In the genomic region with DNA sequence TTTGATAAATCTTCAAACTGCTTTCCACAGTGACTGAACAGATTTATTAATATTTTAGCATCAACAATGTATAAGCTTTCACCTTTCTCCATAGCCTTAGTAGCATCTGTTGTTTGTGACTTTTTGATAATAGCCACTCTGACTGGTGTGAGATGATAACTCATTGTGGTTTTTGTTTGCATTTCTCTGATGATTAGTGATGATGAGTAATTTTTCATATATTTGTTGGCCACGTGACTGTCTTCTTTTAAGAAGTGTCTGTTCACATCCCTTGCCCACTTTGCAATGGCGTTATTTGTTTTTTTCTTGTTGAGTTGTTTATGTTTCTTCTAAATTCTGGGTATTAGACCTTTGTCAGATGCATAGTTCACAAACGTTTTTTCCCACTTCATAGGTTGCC, we compare ENCODE assay signal across 15 cellular contexts.
DNase-seq lines count a peak whose midpoint lies in the region; ATAC-seq, FAIRE-seq and TF ChIP-seq lines count a peak whose summit lies in the region.
"Had no signal": no experiment of that assay in that cellular context is flagged by ENCODE, and none has a peak within 500 bp of the region (broad histone marks: within the 10 kb centered on the region; RNA-seq: fewer than 3 reads in every experiment).

No MANE protein-coding gene starts in this region.

- no peaks in the 10 kb centered on the region; the same call in none of the 3 replicates for H3K9me3 ChIP-seq in GM12878 (replicated peaks; ENCODE audit: control insufficient read depth, insufficient read depth, low read length)

- no peak for TF ChIP-seq EP300 in GM12878 (IDR thresholded peaks at IDR 0.05; ENCODE audit: borderline replicate concordance in 1 of 2, control insufficient read depth in 1 of 2, low read depth in 2 of 2, low read length in 2 of 2)

- CTCF ChIA-PET in GM12878 (lab: Yijun Ruan, JAX), result interaction anchor here (1.0 kb wide), 1 partner anchor 20 kb away, joined by 3 read pairs; no protein-coding TSS in a partner anchor

- no peak overlapping the region for H3K4me2 ChIP-seq in GM12878 (ENCODE audit: control insufficient read depth, insufficient read depth)

- ATAC-seq in GM12878, result no peak
- ATAC-seq in foreskin keratinocyte, result peak; percentile 84
- ATAC-seq in HG03442 (IDR thresholded peaks at IDR 0.05; ENCODE audit: unreplicated experiment), result no peak
- no peak for ATAC-seq in Right ventricle myocardium inferior

- intact Hi-C loops in GM12878 (cut with micrococcal nuclease; ENCODE audit: unreplicated experiment) (no loop called here), Right ventricle myocardium inferior (cut with DNase I) (no loop called here)

- in situ Hi-C loops in GM12878 (cut with MboI), result no loop called here

- FAIRE-seq in GM12878 (lab: Jason Lieb, UNC), result no peak
- FAIRE-seq: A204.1, G401.6, GM12892, H54 had no signal

- TF ChIP-seq CTCF in GM12878 (IDR thresholded peaks at IDR 0.05 in 2 of 3, conservative IDR thresholded peaks at IDR 0.05 in 1 of 3; ENCODE audit: control insufficient read depth in 2 of 3, extremely low read depth in 1 of 3, insufficient read depth in 1 of 3, low read depth in 3 of 3, low read length in 3 of 3), result no peak
- no peak for TF ChIP-seq CTCF in foreskin keratinocyte (conservative IDR thresholded peaks at IDR 0.05)

- H3K79me2 ChIP-seq in GM12878 (ENCODE audit: control insufficient read depth, insufficient read depth, low read length), result no peaks in the 10 kb centered on the region

- POLR2A ChIA-PET in GM12878 (lab: Charles Lee), result no interaction called here

- H3K4me1 ChIP-seq in GM12878 (ENCODE audit: control insufficient read depth, insufficient read depth, low read length) (peaks cover 5% of the 10 kb centered on the region; the same call in 1 of the 2 replicates), foreskin keratinocyte (peaks cover 3% of the 10 kb centered on the region)

- H3K27ac ChIP-seq in GM12878 (ENCODE audit: control insufficient read depth, insufficient read depth), result no peak overlapping the region
- H3K27ac ChIP-seq in foreskin keratinocyte, result no peak overlapping the region

- no peaks in the 10 kb centered on the region for H4K20me1 ChIP-seq in GM12878 (ENCODE audit: control insufficient read depth, insufficient read depth)

- H3K27me3 ChIP-seq in GM12878 (replicated peaks in 1 of 2; ENCODE audit: control insufficient read depth in 2 of 2, insufficient read depth in 2 of 2, low read length in 1 of 2) (no peaks in the 10 kb centered on the region), foreskin keratinocyte (no peaks in the 10 kb centered on the region)

- SMC1A ChIA-PET in GM12878 (lab: Charles Lee; ENCODE audit: uncharacterized antibody, unreplicated experiment), result no interaction called here

- H3K4me3 ChIP-seq in GM12878, result no peak overlapping the region

- BruUV-seq in GM12878 (replicated peaks; lab: Mats Ljungman, UMichigan), result no TSS peak

- no peak for TF ChIP-seq RAD21 in GM12878 (IDR thresholded peaks at IDR 0.05; ENCODE audit: insufficient read depth, low read depth, low read length)

- no peak overlapping the region for H3K9ac ChIP-seq in GM12878 (ENCODE audit: control insufficient read depth, insufficient read depth, low read length)

- H2AFZ ChIP-seq in GM12878 (ENCODE audit: control insufficient read depth, low read depth, low read length), result no peak overlapping the region

- RAD21 ChIA-PET in GM12878 (lab: Charles Lee; ENCODE audit: unreplicated experiment), result no interaction called here

- H3K36me3 ChIP-seq in GM12878 (ENCODE audit: control insufficient read depth in 2 of 2, insufficient read depth in 2 of 2, low read length in 1 of 2), result no peaks in the 10 kb centered on the region

- 11% methylated on average over 3 of the region's 3 CpGs for WGBS in GM12878 (ENCODE audit: insufficient coverage, insufficient replicate concordance, low lambda C conversion rate, missing lambda C conversion rate)

- TF ChIP-seq POLR2A in GM12878 (IDR thresholded peaks at IDR 0.05; ENCODE audit: low read depth, low read length), result no peak

- DNase-seq in ELR (ENCODE audit: low read depth) (peak; percentile 59), HT1080 (ENCODE audit: low read depth) (peak; percentile 26), GM12878 (ENCODE audit: low read depth, low spot score) (no peak), foreskin keratinocyte (peak; percentile 33 to 54), NCI-H187 treated with DMSO at 0.1 percent for 48 hours (lab: John Stamatoyannopoulos, UW) (no peak), Right ventricle myocardium inferior (ENCODE audit: missing footprints) (no peak)
- DNase-seq: C1 segment of cervical spinal cord; CD4-positive, alpha-beta T cell; DMS79; IMR-90 had no signal

TF ChIP-seq in GM12878, 131 proteins besides CTCF, POLR2A, EP300 and RAD21:
- no peak for TF ChIP-seq PAX5 (IDR thresholded peaks at IDR 0.05; ENCODE audit: borderline replicate concordance, low read depth, low read length)
- peak; percentile 55 for TF ChIP-seq RAD51 (IDR thresholded peaks at IDR 0.05)

Comparison
In these comparisons a context has a peak if more than half of its experiments do, and no peak if none do; other contexts are left out.
1. DNase-seq: peak in ELR (single experiment), HT1080 (single experiment) and foreskin keratinocyte (2 of 2); none in GM12878 (single experiment), NCI-H187 treated with DMSO at 0.1 percent for 48 hours (single experiment) and Right ventricle myocardium inferior (single experiment).